In genomic region chr11:33724644-33725035, GRCh38 we compare ENCODE assay signal across 10 cellular contexts. TPM values are rescaled to one million over a fixed set of nuclear protein-coding genes. Genes with fewer than 3 reads are reported as not detected.
DNase-seq lines count a peak whose midpoint lies in the region; ATAC-seq and TF ChIP-seq lines count a peak whose summit lies in the region.
"Had no signal": no experiment of that assay in that cellular context is flagged by ENCODE, and none has a peak within 500 bp of the region (broad histone marks: within the 10 kb centered on the region; RNA-seq: fewer than 3 reads in every experiment).

No MANE protein-coding gene starts in this region.

- peaks cover 7 to 9% of the 10 kb centered on the region in 2 donors for H3K27me3 Mint-ChIP-seq in natural killer cell treated with Interleukin-12 subunit alpha and Interleukin-12 subunit beta and Interleukin-15 and Interleukin-18, amount 100 ng/mL, for 72 hours
- H3K27me3 Mint-ChIP-seq in activated T-cell treated with anti-CD3 and anti-CD28 coated beads, Interleukin-2, amount 50 U/mL, for 24 hours = peaks cover 3% of the 10 kb centered on the region

- no peaks in the 10 kb centered on the region for H3K9me3 Mint-ChIP-seq in natural killer cell treated with Interleukin-12 subunit alpha and Interleukin-12 subunit beta and Interleukin-15 and Interleukin-18, amount 100 ng/mL, for 72 hours
- no peaks in the 10 kb centered on the region for H3K9me3 Mint-ChIP-seq in activated T-cell treated with anti-CD3 and anti-CD28 coated beads, Interleukin-2, amount 50 U/mL, for 24 hours

- peak; percentile 38 for ATAC-seq in SK-N-SH treated with all-trans-retinoic acid at 6 μM for 48 hours
- no peak for ATAC-seq in natural killer cell treated with Interleukin-12 subunit alpha and Interleukin-12 subunit beta and Interleukin-15 and Interleukin-18, amount 100 ng/mL, for 72 hours
- no peak for ATAC-seq in GM19467 (IDR thresholded peaks at IDR 0.05; ENCODE audit: unreplicated experiment)

- H3K27ac Mint-ChIP-seq in natural killer cell treated with Interleukin-12 subunit alpha and Interleukin-12 subunit beta and Interleukin-15 and Interleukin-18, amount 100 ng/mL, for 72 hours = peak overlapping the region in 1 of 2 donors; percentile 77
- H3K27ac Mint-ChIP-seq in activated T-cell treated with anti-CD3 and anti-CD28 coated beads, Interleukin-2, amount 50 U/mL, for 24 hours = no peak overlapping the region

- H3K36me3 Mint-ChIP-seq in natural killer cell treated with Interleukin-12 subunit alpha and Interleukin-12 subunit beta and Interleukin-15 and Interleukin-18, amount 100 ng/mL, for 72 hours = peaks cover 5% of the 10 kb centered on the region
- H3K36me3 Mint-ChIP-seq in activated T-cell treated with anti-CD3 and anti-CD28 coated beads, Interleukin-2, amount 50 U/mL, for 24 hours (ENCODE audit: low read depth) = peaks cover 29% of the 10 kb centered on the region

- DNase-seq in ACHN (peak; percentile 64), fibroblast of pulmonary artery (ENCODE audit: low read depth) (peak; percentile 91), NCI-H2107 treated with DMSO at 0.1 percent for 48 hours (lab: John Stamatoyannopoulos, UW; ENCODE audit: unreplicated experiment) (no peak), NCI-H1417 (lab: John Stamatoyannopoulos, UW) (no peak)
- DNase-seq in natural killer cell treated with Interleukin-12 subunit alpha and Interleukin-12 subunit beta and Interleukin-15 and Interleukin-18, amount 100 ng/mL, for 72 hours (ENCODE audit: low spot score) = no peak
- DNase-seq in activated T-cell treated with anti-CD3 and anti-CD28 coated beads, Interleukin-2, amount 50 U/mL, for 24 hours = no peak
- DNase-seq: T1000 had no signal

- peaks cover 35 to 56% of the 10 kb centered on the region in 2 donors for H3K4me1 Mint-ChIP-seq in natural killer cell treated with Interleukin-12 subunit alpha and Interleukin-12 subunit beta and Interleukin-15 and Interleukin-18, amount 100 ng/mL, for 72 hours (ENCODE audit: low read depth in 2 of 2)
- H3K4me1 Mint-ChIP-seq in activated T-cell treated with anti-CD3 and anti-CD28 coated beads, Interleukin-2, amount 50 U/mL, for 24 hours (ENCODE audit: low read depth) = peaks cover 50% of the 10 kb centered on the region

- TF ChIP-seq CTCF in fibroblast of pulmonary artery (IDR thresholded peaks at IDR 0.05; ENCODE audit: low read length, missing control alignments) = no peak

- H3K4me3 ChIP-seq in fibroblast of pulmonary artery (replicated peaks; ENCODE audit: low read depth, low read length) = no peak overlapping the region

- in situ Hi-C loops in ACHN (cut with HindIII; ENCODE audit: low pct_ligation_motif_present, low pct_unique_long_range_greater_than_20kb, low sequenced_read_pairs) = no loop called here

- H3K4me3 Mint-ChIP-seq in natural killer cell treated with Interleukin-12 subunit alpha and Interleukin-12 subunit beta and Interleukin-15 and Interleukin-18, amount 100 ng/mL, for 72 hours = peak overlapping the region; percentile 74
- H3K4me3 Mint-ChIP-seq in activated T-cell treated with anti-CD3 and anti-CD28 coated beads, Interleukin-2, amount 50 U/mL, for 24 hours = no peak overlapping the region

TF ChIP-seq in SK-N-SH treated with all-trans-retinoic acid at 6 μM for 48 hours, 23 proteins besides CTCF, POLR2A, EP300 and RAD21:
- TF ChIP-seq ARNTL (CRISPR knock-in tag; IDR thresholded peaks at IDR 0.05; ENCODE audit: borderline replicate concordance, low read depth) (no peak), SNAI2 (CRISPR knock-in tag; IDR thresholded peaks at IDR 0.05) (no peak), RARB (CRISPR knock-in tag; IDR thresholded peaks at IDR 0.05) (no peak), ZNF8 (CRISPR knock-in tag; IDR thresholded peaks at IDR 0.05) (no peak), ZNF565 (CRISPR knock-in tag; conservative IDR thresholded peaks at IDR 0.05; ENCODE audit: low read depth) (no peak), ZFP3 (CRISPR knock-in tag; IDR thresholded peaks at IDR 0.05) (0 out of 2 replicates have a peak, but pooled peaks have one; percentile 7), BACH2 (CRISPR knock-in tag; IDR thresholded peaks at IDR 0.05; ENCODE audit: borderline replicate concordance) (no peak)
- TF ChIP-seq, protein P1, sequence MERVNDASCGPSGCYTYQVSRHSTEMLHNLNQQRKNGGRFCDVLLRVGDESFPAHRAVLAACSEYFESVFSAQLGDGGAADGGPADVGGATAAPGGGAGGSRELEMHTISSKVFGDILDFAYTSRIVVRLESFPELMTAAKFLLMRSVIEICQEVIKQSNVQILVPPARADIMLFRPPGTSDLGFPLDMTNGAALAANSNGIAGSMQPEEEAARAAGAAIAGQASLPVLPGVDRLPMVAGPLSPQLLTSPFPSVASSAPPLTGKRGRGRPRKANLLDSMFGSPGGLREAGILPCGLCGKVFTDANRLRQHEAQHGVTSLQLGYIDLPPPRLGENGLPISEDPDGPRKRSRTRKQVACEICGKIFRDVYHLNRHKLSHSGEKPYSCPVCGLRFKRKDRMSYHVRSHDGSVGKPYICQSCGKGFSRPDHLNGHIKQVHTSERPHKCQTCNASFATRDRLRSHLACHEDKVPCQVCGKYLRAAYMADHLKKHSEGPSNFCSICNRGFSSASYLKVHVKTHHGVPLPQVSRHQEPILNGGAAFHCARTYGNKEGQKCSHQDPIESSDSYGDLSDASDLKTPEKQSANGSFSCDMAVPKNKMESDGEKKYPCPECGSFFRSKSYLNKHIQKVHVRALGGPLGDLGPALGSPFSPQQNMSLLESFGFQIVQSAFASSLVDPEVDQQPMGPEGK (CRISPR knock-in tag; IDR thresholded peaks at IDR 0.05; ENCODE audit: borderline replicate concordance) = no peak

RNA-seq across cellular contexts. Expression of gene CD59, which starts 11.6 kb away (rescaled TPM):
- 10 to 100 TPM; 15.5 to 23.2 TPM for total RNA-seq in natural killer cell treated with Interleukin-12 subunit alpha and Interleukin-12 subunit beta and Interleukin-15 and Interleukin-18, amount 100 ng/mL, for 72 hours

RNA-seq across cellular contexts. Expression of gene C11orf91, which starts 24.0 kb away (rescaled TPM):
- total RNA-seq in natural killer cell treated with Interleukin-12 subunit alpha and Interleukin-12 subunit beta and Interleukin-15 and Interleukin-18, amount 100 ng/mL, for 72 hours = not detected
- total RNA-seq: cerebellum had no signal

RNA-seq across cellular contexts. Expression of gene FBXO3, which starts 49.7 kb away (rescaled TPM):
- total RNA-seq in natural killer cell treated with Interleukin-12 subunit alpha and Interleukin-12 subunit beta and Interleukin-15 and Interleukin-18, amount 100 ng/mL, for 72 hours = 10 to 100 TPM; 20.8 to 25.1 TPM

Comparison
In these comparisons a context has a peak if more than half of its experiments do, and no peak if none do; other contexts are left out.
1. DNase-seq: peak in ACHN (single experiment) and fibroblast of pulmonary artery (single experiment); none in natural killer cell treated with Interleukin-12 subunit alpha and Interleukin-12 subunit beta and Interleukin-15 and Interleukin-18, amount 100 ng/mL, for 72 hours (single experiment), activated T-cell treated with anti-CD3 and anti-CD28 coated beads, Interleukin-2, amount 50 U/mL, for 24 hours (single experiment), NCI-H2107 treated with DMSO at 0.1 percent for 48 hours (single experiment) and NCI-H1417 (0 of 3).